In the genomic region with DNA sequence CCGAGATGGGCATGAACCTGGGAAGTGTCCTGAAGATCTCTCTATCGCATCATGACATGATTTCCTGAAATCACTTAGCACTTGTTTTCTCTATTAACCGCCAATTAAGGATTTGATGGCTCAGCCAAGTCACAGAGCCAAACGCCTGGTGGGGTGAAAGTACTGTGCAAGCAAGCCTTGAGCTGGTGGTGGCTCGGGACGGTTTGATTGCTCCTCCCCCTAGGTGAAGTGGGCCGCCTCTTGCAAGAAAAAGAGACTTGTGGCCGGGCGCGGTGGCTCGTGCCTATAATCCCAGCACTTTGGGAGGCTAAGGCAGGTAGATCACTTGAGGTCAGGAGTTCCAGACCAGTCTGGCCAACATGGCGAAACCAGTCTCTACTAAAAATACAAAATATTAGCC, we compare ENCODE assay signal across 24 cellular contexts. TPM values are rescaled to one million over a fixed set of nuclear protein-coding genes. Genes with fewer than 3 reads are reported as not detected.
DNase-seq lines count a peak whose midpoint lies in the region; ATAC-seq, FAIRE-seq and TF ChIP-seq lines count a peak whose summit lies in the region.
"Had no signal": no experiment of that assay in that cellular context is flagged by ENCODE, and none has a peak within 500 bp of the region (broad histone marks: within the 10 kb centered on the region; RNA-seq: fewer than 3 reads in every experiment).

No MANE protein-coding gene starts in this region.

- H3K27me3 ChIP-seq in H1 (replicated peaks in 1 of 4; ENCODE audit: control insufficient read depth in 3 of 4, extremely low read depth in 1 of 4, insufficient read depth in 3 of 4, low read length in 3 of 4) (no peaks in the 10 kb centered on the region), WERI-Rb-1 (ENCODE audit: insufficient read depth, low read depth, severe bottlenecking) (no peaks in the 10 kb centered on the region)
- H3K27me3 ChIP-seq: BE2C; BLaER1 treated with 17β-estradiol and CSF1 and Interleukin-3, amounts not matched to agents 10 nM and 100 nM had no signal

- H3K79me2 ChIP-seq in H1 (ENCODE audit: control insufficient read depth in 1 of 2, insufficient read depth in 2 of 2, low read length in 2 of 2): peaks cover 0 to 8% of the 10 kb centered on the region in 2 experiments; a peak in 2 of 4 replicates

- H3K23me2 ChIP-seq in H1 (ENCODE audit: low read depth, low read length): no peaks in the 10 kb centered on the region

- H3K56ac ChIP-seq in H1 (replicated peaks; ENCODE audit: insufficient read length, low read depth, low read length): no peak overlapping the region

- peaks cover 19% of the 10 kb centered on the region for H3K9me3 Mint-ChIP-seq in activated CD4-positive, alpha-beta T cell treated with anti-CD3 and anti-CD28 coated beads, Interleukin-2, amount 10 ng/mL, durations not matched to agents 7 days and 5 days
- H3K9me3 Mint-ChIP-seq in activated CD4-positive, alpha-beta memory T cell treated with anti-CD3 and anti-CD28 coated beads, Interleukin-2, amount 10 ng/mL, durations not matched to agents 7 days and 5 days: peaks cover 12% of the 10 kb centered on the region

- H2BK5ac ChIP-seq in H1 (ENCODE audit: low read depth, low read length): 0 out of 2 replicates have a peak overlapping the region, but pooled peaks have one; percentile 66

- peaks cover 9% of the 10 kb centered on the region for H3K4me1 Mint-ChIP-seq in activated CD4-positive, alpha-beta T cell treated with anti-CD3 and anti-CD28 coated beads, Interleukin-2, amount 10 ng/mL, durations not matched to agents 7 days and 5 days
- peaks cover 7% of the 10 kb centered on the region for H3K4me1 Mint-ChIP-seq in activated CD4-positive, alpha-beta memory T cell treated with anti-CD3 and anti-CD28 coated beads, Interleukin-2, amount 10 ng/mL, durations not matched to agents 7 days and 5 days

- peaks cover 10% of the 10 kb centered on the region for H3K27me3 Mint-ChIP-seq in activated CD4-positive, alpha-beta T cell treated with anti-CD3 and anti-CD28 coated beads, Interleukin-2, amount 10 ng/mL, durations not matched to agents 7 days and 5 days
- H3K27me3 Mint-ChIP-seq in activated CD4-positive, alpha-beta memory T cell treated with anti-CD3 and anti-CD28 coated beads, Interleukin-2, amount 10 ng/mL, durations not matched to agents 7 days and 5 days: peaks cover 11% of the 10 kb centered on the region

- H3K9me3 ChIP-seq in H1 (ENCODE audit: insufficient read depth in 2 of 2, low read depth in 1 of 2, low read length in 1 of 2) (peaks cover 8 to 11% of the 10 kb centered on the region in 2 experiments; a peak in 1 of 4 replicates), WERI-Rb-1 (ENCODE audit: severe bottlenecking) (peaks cover 3% of the 10 kb centered on the region)

- no peak overlapping the region for H2AFZ ChIP-seq in H1 (ENCODE audit: low read length)

- TF ChIP-seq CTCF in H1 (IDR thresholded peaks at IDR 0.05; ENCODE audit: control extremely low read depth in 1 of 3, insufficient read depth in 1 of 3, low read depth in 1 of 3, low read length in 3 of 3) (no peak), WERI-Rb-1 (IDR thresholded peaks at IDR 0.05; ENCODE audit: low read depth, low read length) (no peak)

- TF ChIP-seq RAD21 in H1 (IDR thresholded peaks at IDR 0.05 in 1 of 2, conservative IDR thresholded peaks at IDR 0.05 in 1 of 2; ENCODE audit: low read depth in 2 of 2, low read length in 2 of 2): no peak

- H3K27ac ChIP-seq in H1 (ENCODE audit: low read depth, low read length) (no peak overlapping the region), WERI-Rb-1 (no peak overlapping the region)
- H3K27ac ChIP-seq: 22Rv1; BLaER1 treated with 17β-estradiol and CSF1 and Interleukin-3, amounts not matched to agents 10 nM and 100 nM had no signal

- no peak overlapping the region for H4K5ac ChIP-seq in H1 (ENCODE audit: insufficient read length, low read depth, low read length)

- H3K23ac ChIP-seq in H1 (ENCODE audit: insufficient read length): no peak overlapping the region

- H3K9ac ChIP-seq in H1 (replicated peaks in 1 of 4; ENCODE audit: extremely low read depth in 1 of 4, low read depth in 3 of 4, low read length in 3 of 4): no peak overlapping the region
- H3K9ac ChIP-seq: BLaER1 treated with 17β-estradiol and CSF1 and Interleukin-3, amounts not matched to agents 10 nM and 100 nM had no signal

- 83% methylated on average over 12 of the region's 12 CpGs; no CpG with 5 or more reads in 1 of the 2 experiments for WGBS in H1 (ENCODE audit: extremely low coverage in 1 of 2, insufficient coverage in 1 of 2, insufficient read length in 1 of 2, insufficient replicate concordance in 2 of 2, low coverage in 1 of 2, low lambda C conversion rate in 2 of 2, missing lambda C conversion rate in 1 of 2), 2 experiments

- H2BK15ac ChIP-seq in H1 (ENCODE audit: low read length): no peak overlapping the region

- no peak for ATAC-seq in GM21390 (IDR thresholded peaks at IDR 0.05; ENCODE audit: unreplicated experiment)
- ATAC-seq: HCT116 had no signal

- no peak overlapping the region for H3K4me3 Mint-ChIP-seq in activated CD4-positive, alpha-beta T cell treated with anti-CD3 and anti-CD28 coated beads, Interleukin-2, amount 10 ng/mL, durations not matched to agents 7 days and 5 days
- H3K4me3 Mint-ChIP-seq in activated CD4-positive, alpha-beta memory T cell treated with anti-CD3 and anti-CD28 coated beads, Interleukin-2, amount 10 ng/mL, durations not matched to agents 7 days and 5 days: no peak overlapping the region
- H3K4me3 Mint-ChIP-seq: CD14-positive monocyte; CD4-positive, alpha-beta T cell; CD8-positive, alpha-beta memory T cell had no signal

- H3K36me3 ChIP-seq in H1 (ENCODE audit: control insufficient read depth in 2 of 4, insufficient read depth in 4 of 4, low read length in 3 of 4): no peaks in the 10 kb centered on the region; a peak in 1 of 8 replicates
- H3K36me3 ChIP-seq in WERI-Rb-1: no peaks in the 10 kb centered on the region
- H3K36me3 ChIP-seq: BE2C; BLaER1 treated with 17β-estradiol and CSF1 and Interleukin-3, amounts not matched to agents 10 nM and 100 nM had no signal

- CTCF ChIA-PET in activated CD4-positive, alpha-beta T cell treated with anti-CD3 and anti-CD28 coated beads, Interleukin-2, amount 10 ng/mL, durations not matched to agents 7 days and 5 days (lab: Charles Lee): no interaction called here
- CTCF ChIA-PET in H1 (lab: Charles Lee; ENCODE audit: partially characterized antibody): interaction anchor here (1.1 to 32.6 kb wide), 9 partner anchors 10 to 98 kb away, joined by 3 to 728 read pairs (median 11); a partner anchor contains a TSS
- CTCF ChIA-PET in activated CD4-positive, alpha-beta memory T cell treated with anti-CD3 and anti-CD28 coated beads, Interleukin-2, amount 10 ng/mL, durations not matched to agents 7 days and 5 days (lab: Charles Lee): interaction anchor here (0.7 to 4.9 kb wide), 4 partner anchors 50 to 1503 kb away, joined by 3 to 43 read pairs (median 3); a partner anchor contains a TSS

- H4K8ac ChIP-seq in H1 (ENCODE audit: extremely low read depth, insufficient read depth, low read length): no peak overlapping the region

- no peak overlapping the region for H2AK5ac ChIP-seq in H1 (ENCODE audit: low read depth, low read length)

- no peak overlapping the region for H2BK120ac ChIP-seq in H1 (replicated peaks; ENCODE audit: low read depth, low read length)

- no peaks in the 10 kb centered on the region for H3K36me3 Mint-ChIP-seq in activated CD4-positive, alpha-beta T cell treated with anti-CD3 and anti-CD28 coated beads, Interleukin-2, amount 10 ng/mL, durations not matched to agents 7 days and 5 days (ENCODE audit: low read depth)
- no peaks in the 10 kb centered on the region for H3K36me3 Mint-ChIP-seq in activated CD4-positive, alpha-beta memory T cell treated with anti-CD3 and anti-CD28 coated beads, Interleukin-2, amount 10 ng/mL, durations not matched to agents 7 days and 5 days (ENCODE audit: low read depth)
- H3K36me3 Mint-ChIP-seq: CD14-positive monocyte had no signal

- H3K18ac ChIP-seq in H1 (ENCODE audit: extremely low read depth, low read length): peak overlapping the region; percentile 32; the same call in 1 of the 2 replicates

- no peak for DNase-seq in activated CD4-positive, alpha-beta T cell treated with anti-CD3 and anti-CD28 coated beads, Interleukin-2, amount 10 ng/mL, durations not matched to agents 7 days and 5 days
- DNase-seq in activated CD4-positive, alpha-beta T cell treated with anti-CD3 and anti-CD28 coated beads, Interleukin-2, amount 50 U/mL, for 1 hour: no peak
- peak; percentile 63 for DNase-seq in RPMI8226
- DNase-seq in H1 (ENCODE audit: low read depth in 1 of 2, low spot score in 2 of 2): no peak
- no peak for DNase-seq in WERI-Rb-1
- no peak for DNase-seq in mesenteric fat pad (ENCODE audit: low spot score)
- DNase-seq in activated CD4-positive, alpha-beta memory T cell treated with anti-CD3 and anti-CD28 coated beads, Interleukin-2, amount 10 ng/mL, durations not matched to agents 7 days and 5 days: no peak
- DNase-seq: BE2C; CD4-positive, alpha-beta T cell; CD8-positive, alpha-beta memory T cell; DMS53; DMS79 treated with DMSO at 0.1 percent for 48 hours; GOT3; H7 had no signal

- no peak overlapping the region for H3K4me2 ChIP-seq in H1 (ENCODE audit: insufficient read depth in 1 of 2, low read depth in 2 of 2, low read length in 2 of 2)
- H3K4me2 ChIP-seq: BLaER1 treated with 17β-estradiol and CSF1 and Interleukin-3, amounts not matched to agents 10 nM and 100 nM had no signal

- H3K79me1 ChIP-seq in H1 (ENCODE audit: low read depth, low read length): peaks cover 5% of the 10 kb centered on the region

- FAIRE-seq in H1 (lab: Jason Lieb, UNC): no peak
- FAIRE-seq: A204.1, D721Med, G401.6, GM12892, GM19239 had no signal

- no peak overlapping the region for H3K14ac ChIP-seq in H1 (ENCODE audit: insufficient read length)

- no peak overlapping the region for H2BK20ac ChIP-seq in H1 (ENCODE audit: low read length)

- H3K4me3 ChIP-seq in H1 (ENCODE audit: extremely low read depth in 1 of 4, insufficient read depth in 2 of 4, low read depth in 3 of 4, low read length in 4 of 4) (no peak overlapping the region), WERI-Rb-1 (ENCODE audit: low read depth, low read length) (no peak overlapping the region)
- H3K4me3 ChIP-seq: BLaER1 treated with 17β-estradiol and CSF1 and Interleukin-3, amounts not matched to agents 10 nM and 100 nM had no signal

- POLR2A ChIA-PET in activated CD4-positive, alpha-beta T cell treated with anti-CD3 and anti-CD28 coated beads, Interleukin-2, amount 10 ng/mL, durations not matched to agents 7 days and 5 days (lab: Charles Lee): no interaction called here
- POLR2A ChIA-PET in H1 (lab: Charles Lee; ENCODE audit: partially characterized antibody): interaction anchor here (0.7 to 3.5 kb wide), 7 partner anchors 10 to 120 kb away, joined by 3 to 18 read pairs (median 5); no protein-coding TSS in a partner anchor
- POLR2A ChIA-PET in activated CD4-positive, alpha-beta memory T cell treated with anti-CD3 and anti-CD28 coated beads, Interleukin-2, amount 10 ng/mL, durations not matched to agents 7 days and 5 days (lab: Charles Lee): no interaction called here

- H3K4me1 ChIP-seq in H1 (replicated peaks in 1 of 4; ENCODE audit: control insufficient read depth in 3 of 4, insufficient read depth in 4 of 4, low read length in 3 of 4): peaks cover 4 to 9% (median 6%) of the 10 kb centered on the region in 4 experiments
- H3K4me1 ChIP-seq: BE2C had no signal

- H4K20me1 ChIP-seq in H1 (replicated peaks in 1 of 2; ENCODE audit: control insufficient read depth in 1 of 2, insufficient read depth in 2 of 2, low read length in 2 of 2): peaks cover 0 to 8% of the 10 kb centered on the region in 2 experiments
- H4K20me1 ChIP-seq: BLaER1 treated with 17β-estradiol and CSF1 and Interleukin-3, amounts not matched to agents 10 nM and 100 nM had no signal

- H3K4ac ChIP-seq in H1 (replicated peaks; ENCODE audit: insufficient read length, low read depth, low read length): no peak overlapping the region

- TF ChIP-seq EP300 in H1 (IDR thresholded peaks at IDR 0.05; ENCODE audit: borderline replicate concordance in 1 of 2, low read depth in 2 of 2, low read length in 2 of 2): no peak

- 0 out of 2 replicates have a peak overlapping the region, but pooled peaks have one; percentile 39 for H2BK12ac ChIP-seq in H1 (ENCODE audit: low read depth, low read length)

- no peak for TF ChIP-seq POLR2A in H1 (IDR thresholded peaks at IDR 0.05; ENCODE audit: control extremely low read depth in 1 of 2, low read depth in 2 of 2, low read length in 2 of 2)

- H3K27ac Mint-ChIP-seq in activated CD4-positive, alpha-beta T cell treated with anti-CD3 and anti-CD28 coated beads, Interleukin-2, amount 10 ng/mL, durations not matched to agents 7 days and 5 days: peak overlapping the region; percentile 50
- H3K27ac Mint-ChIP-seq in activated CD4-positive, alpha-beta memory T cell treated with anti-CD3 and anti-CD28 coated beads, Interleukin-2, amount 10 ng/mL, durations not matched to agents 7 days and 5 days: no peak overlapping the region
- H3K27ac Mint-ChIP-seq: CD4-positive, alpha-beta T cell; CD8-positive, alpha-beta memory T cell had no signal

- no peak overlapping the region for H4K91ac ChIP-seq in H1 (replicated peaks; ENCODE audit: insufficient read length, low read length)

RNA-seq across cellular contexts. Expression of a gene that starts 50.3 kb away (rescaled TPM):
- not detected for total RNA-seq in activated CD4-positive, alpha-beta T cell treated with anti-CD3 and anti-CD28 coated beads, Interleukin-2, amount 10 ng/mL, durations not matched to agents 7 days and 5 days
- 68.8 and 71.4 TPM in 2 replicates for total RNA-seq in H1 (2021; fragmentation: NEBNext Ultra II Directional; extraction: Animal tissue kit (Norgen Biotek cat#: 25700))
- 51.1 and 68.1 TPM in 2 replicates for polyA plus RNA-seq in H1 (2011; rRNA removed)
- 64.7 TPM for polyA plus RNA-seq in H1 (2011; cell fraction: cytosol; rRNA removed)
- polyA plus RNA-seq in H1 (2011; cell fraction: nucleus; rRNA removed): 90.6 TPM
- 53.7 to 60.1 TPM (median 59.5 TPM) in 4 replicates for polyA plus RNA-seq in H1 (2012, experiment 1 of 2)
- polyA plus RNA-seq in H1 (2012, experiment 2 of 2): 54.5 TPM
- 95.9 TPM for polyA plus RNA-seq in H1 (2013, experiment 1 of 2)
- 94.8 TPM for polyA plus RNA-seq in H1 (2013, experiment 2 of 2)
- 17.5 and 19.5 TPM in 2 replicates for polyA minus RNA-seq in H1 (2011; rRNA and poly(A)+ RNA removed)
- polyA minus RNA-seq in H1 (2011; cell fraction: cytosol; rRNA and poly(A)+ RNA removed): 29.7 TPM
- 19.1 TPM for polyA minus RNA-seq in H1 (2011; cell fraction: nucleus; rRNA and poly(A)+ RNA removed)
- not detected for total RNA-seq in mesenteric fat pad
- total RNA-seq in activated CD4-positive, alpha-beta memory T cell treated with anti-CD3 and anti-CD28 coated beads, Interleukin-2, amount 10 ng/mL, durations not matched to agents 7 days and 5 days: not detected
- total RNA-seq: CD4-positive, alpha-beta T cell; CD8-positive, alpha-beta memory T cell had no signal
- polyA plus RNA-seq: CD14-positive monocyte; CD8-positive, alpha-beta memory T cell had no signal

Comparison
In these comparisons a context has a peak if more than half of its experiments do, and no peak if none do; other contexts are left out.
1. RNA of a gene that starts 50.3 kb away (total RNA-seq): 68.8 to 71.4 TPM in H1; not detected in mesenteric fat pad (single experiment), not detected in activated CD4-positive, alpha-beta T cell treated with anti-CD3 and anti-CD28 coated beads, Interleukin-2, amount 10 ng/mL, durations not matched to agents 7 days and 5 days and not detected in activated CD4-positive, alpha-beta memory T cell treated with anti-CD3 and anti-CD28 coated beads, Interleukin-2, amount 10 ng/mL, durations not matched to agents 7 days and 5 days; every median in the first group is over 10 times any median in the second.